14 cellular contexts compared by ENCODE assay signal in genomic region chr2:43134571-43134889, GRCh38.
A peak's percentile ranks its signal among the peaks of the same experiment; 100 is the strongest.
DNase-seq lines count a peak whose midpoint lies in the region; ATAC-seq and TF ChIP-seq lines count a peak whose summit lies in the region.
"Had no signal": no experiment of that assay in that cellular context is flagged by ENCODE, and none has a peak within 500 bp of the region (broad histone marks: within the 10 kb centered on the region; RNA-seq: fewer than 3 reads in every experiment).

No MANE protein-coding gene starts in this region.

- ATAC-seq in T-cell (replicated peaks in 1 of 4) (no peak), GM19452 (IDR thresholded peaks at IDR 0.05; ENCODE audit: unreplicated experiment) (no peak)
- ATAC-seq in stimulated activated naive B cell treated with anti-CD40 and anti-IgM and Interleukin-4, amounts not matched to agents 10 μg/mL and 1 μg/mL and 100 μg/mL, for 72 hours (replicated peaks): no peak
- ATAC-seq: A549, left colon had no signal

- H3K27ac Mint-ChIP-seq in activated CD4-positive, alpha-beta T cell treated with anti-CD3 and anti-CD28 coated beads, Interleukin-2, amount 10 ng/mL, durations not matched to agents 24 days and 14 days: peak overlapping the region; percentile 95
- H3K27ac Mint-ChIP-seq in T-cell: peak overlapping the region; percentile 99 to 100
- peak overlapping the region; percentile 53 for H3K27ac Mint-ChIP-seq in stimulated activated naive B cell treated with anti-CD40 and anti-IgM and Interleukin-4, amounts not matched to agents 10 μg/mL and 1 μg/mL and 100 μg/mL, for 72 hours

- no peak overlapping the region for H3K27ac ChIP-seq in hepatocyte

- CTCF ChIA-PET in T-cell (lab: Charles Lee): interaction anchor here (0.6 to 3.6 kb wide), 12 partner anchors 7 to 1068 kb away, joined by 3 to 20 read pairs (median 4); no protein-coding TSS in a partner anchor

- no peak overlapping the region for H3K4me2 ChIP-seq in hepatocyte
- H3K4me2 ChIP-seq: A549 had no signal

- peaks cover 22% of the 10 kb centered on the region for H3K4me1 ChIP-seq in hepatocyte (ENCODE audit: insufficient read depth)

- no peaks in the 10 kb centered on the region for H3K9me3 ChIP-seq in hepatocyte (ENCODE audit: low read depth)
- H3K9me3 ChIP-seq: A549, tibial nerve had no signal

- no peaks in the 10 kb centered on the region for H3K36me3 ChIP-seq in hepatocyte (replicated peaks; ENCODE audit: insufficient read depth, low read depth)
- H3K36me3 ChIP-seq: tibial nerve had no signal

- H3K79me2 ChIP-seq in hepatocyte: no peaks in the 10 kb centered on the region

- H3K36me3 Mint-ChIP-seq in activated CD4-positive, alpha-beta T cell treated with anti-CD3 and anti-CD28 coated beads, Interleukin-2, amount 10 ng/mL, durations not matched to agents 24 days and 14 days (ENCODE audit: low read depth): peaks cover 7% of the 10 kb centered on the region
- H3K36me3 Mint-ChIP-seq in T-cell: no peaks in the 10 kb centered on the region
- H3K36me3 Mint-ChIP-seq in stimulated activated naive B cell treated with anti-CD40 and anti-IgM and Interleukin-4, amounts not matched to agents 10 μg/mL and 1 μg/mL and 100 μg/mL, for 72 hours: no peaks in the 10 kb centered on the region

- WGBS in hepatocyte (ENCODE audit: low lambda C conversion rate, missing lambda C conversion rate): 97% methylated on average over 2 of the region's 9 CpGs

- TF ChIP-seq CTCF in hepatocyte (IDR thresholded peaks at IDR 0.05; ENCODE audit: poor library complexity): no peak

- no peaks in the 10 kb centered on the region for H3K9me2 ChIP-seq in hepatocyte (replicated peaks; ENCODE audit: insufficient read depth)

- no peaks in the 10 kb centered on the region for H4K20me1 ChIP-seq in hepatocyte (ENCODE audit: insufficient read depth, poor library complexity, severe bottlenecking)

- no peak overlapping the region for H3K4me3 ChIP-seq in hepatocyte
- H3K4me3 ChIP-seq: A549, tibial nerve had no signal

- peak overlapping the region; percentile 64 for H3K4me3 Mint-ChIP-seq in activated CD4-positive, alpha-beta T cell treated with anti-CD3 and anti-CD28 coated beads, Interleukin-2, amount 10 ng/mL, durations not matched to agents 24 days and 14 days
- peak overlapping the region; percentile 54 to 67 (median 63) for H3K4me3 Mint-ChIP-seq in T-cell
- no peak overlapping the region for H3K4me3 Mint-ChIP-seq in stimulated activated naive B cell treated with anti-CD40 and anti-IgM and Interleukin-4, amounts not matched to agents 10 μg/mL and 1 μg/mL and 100 μg/mL, for 72 hours
- H3K4me3 Mint-ChIP-seq: neural crest cell had no signal

- H3K9me3 Mint-ChIP-seq in activated CD4-positive, alpha-beta T cell treated with anti-CD3 and anti-CD28 coated beads, Interleukin-2, amount 10 ng/mL, durations not matched to agents 24 days and 14 days: no peaks in the 10 kb centered on the region
- no peaks in the 10 kb centered on the region for H3K9me3 Mint-ChIP-seq in T-cell
- no peaks in the 10 kb centered on the region for H3K9me3 Mint-ChIP-seq in stimulated activated naive B cell treated with anti-CD40 and anti-IgM and Interleukin-4, amounts not matched to agents 10 μg/mL and 1 μg/mL and 100 μg/mL, for 72 hours
- H3K9me3 Mint-ChIP-seq: neural crest cell had no signal

- peaks cover 83% of the 10 kb centered on the region for H3K4me1 Mint-ChIP-seq in activated CD4-positive, alpha-beta T cell treated with anti-CD3 and anti-CD28 coated beads, Interleukin-2, amount 10 ng/mL, durations not matched to agents 24 days and 14 days
- H3K4me1 Mint-ChIP-seq in T-cell: peaks cover 95 to 96% (median 96%) of the 10 kb centered on the region in 3 donors
- H3K4me1 Mint-ChIP-seq in stimulated activated naive B cell treated with anti-CD40 and anti-IgM and Interleukin-4, amounts not matched to agents 10 μg/mL and 1 μg/mL and 100 μg/mL, for 72 hours: peaks cover 73 to 86% of the 10 kb centered on the region in 2 donors

- intact Hi-C loops in activated CD4-positive, alpha-beta T cell treated with anti-CD3 and anti-CD28 coated beads, Interleukin-2, amount 10 ng/mL, durations not matched to agents 24 days and 14 days (cut with micrococcal nuclease): loop anchor here (5.0 kb wide), 1 partner anchor 322 kb away; no protein-coding TSS in a partner anchor

- no peak overlapping the region for H2AFZ ChIP-seq in hepatocyte

- POLR2A ChIA-PET in T-cell (lab: Charles Lee): interaction anchor here (0.6 to 3.6 kb wide), 12 partner anchors 15 to 94 kb away, joined by 3 to 27 read pairs (median 8); partner anchors contain the start of gene ZFP36L2 (in 1 of the 2)

- no peak for DNase-seq in activated CD4-positive, alpha-beta T cell treated with anti-CD3 and anti-CD28 coated beads, Interleukin-2, amount 10 ng/mL, durations not matched to agents 24 days and 14 days
- DNase-seq in activated CD4-positive, alpha-beta T cell treated with anti-CD3 and anti-CD28 coated beads for 1 hour: no peak
- DNase-seq in T-cell (peak in 1 of 34 experiments; percentile 91), hepatocyte (ENCODE audit: low spot score) (peak; percentile 1), NCI-H2029 treated with DMSO at 0.1 percent for 48 hours (lab: John Stamatoyannopoulos, UW) (no peak), NCI-H510A treated with DMSO at 0.1 percent for 48 hours (lab: John Stamatoyannopoulos, UW) (no peak)
- no peak for DNase-seq in stimulated activated naive B cell treated with anti-CD40 and anti-IgM and Interleukin-4, amounts not matched to agents 10 μg/mL and 1 μg/mL and 100 μg/mL, for 72 hours
- DNase-seq: Karpas-422, NCI-H2081 treated with DMSO at 0.1 percent for 48 hours had no signal

- no peaks in the 10 kb centered on the region for H3K27me3 ChIP-seq in hepatocyte
- H3K27me3 ChIP-seq: tibial nerve had no signal

- no peaks in the 10 kb centered on the region for H3K27me3 Mint-ChIP-seq in activated CD4-positive, alpha-beta T cell treated with anti-CD3 and anti-CD28 coated beads, Interleukin-2, amount 10 ng/mL, durations not matched to agents 24 days and 14 days
- no peaks in the 10 kb centered on the region for H3K27me3 Mint-ChIP-seq in T-cell
- H3K27me3 Mint-ChIP-seq in stimulated activated naive B cell treated with anti-CD40 and anti-IgM and Interleukin-4, amounts not matched to agents 10 μg/mL and 1 μg/mL and 100 μg/mL, for 72 hours: no peaks in the 10 kb centered on the region

Comparison
In these comparisons a context has a peak if more than half of its experiments do, and no peak if none do; other contexts are left out.
1. H3K4me3 Mint-ChIP-seq: peak in activated CD4-positive, alpha-beta T cell treated with anti-CD3 and anti-CD28 coated beads, Interleukin-2, amount 10 ng/mL, durations not matched to agents 24 days and 14 days (single experiment) and T-cell (3 of 3); none in stimulated activated naive B cell treated with anti-CD40 and anti-IgM and Interleukin-4, amounts not matched to agents 10 μg/mL and 1 μg/mL and 100 μg/mL, for 72 hours (0 of 2).
2. Peak in every context shown above with its lines, with median percentiles within 50 percentile points of each other: H3K27ac Mint-ChIP-seq.